Comparison of ENCODE assay signal across 19 cellular contexts in the genomic region with DNA sequence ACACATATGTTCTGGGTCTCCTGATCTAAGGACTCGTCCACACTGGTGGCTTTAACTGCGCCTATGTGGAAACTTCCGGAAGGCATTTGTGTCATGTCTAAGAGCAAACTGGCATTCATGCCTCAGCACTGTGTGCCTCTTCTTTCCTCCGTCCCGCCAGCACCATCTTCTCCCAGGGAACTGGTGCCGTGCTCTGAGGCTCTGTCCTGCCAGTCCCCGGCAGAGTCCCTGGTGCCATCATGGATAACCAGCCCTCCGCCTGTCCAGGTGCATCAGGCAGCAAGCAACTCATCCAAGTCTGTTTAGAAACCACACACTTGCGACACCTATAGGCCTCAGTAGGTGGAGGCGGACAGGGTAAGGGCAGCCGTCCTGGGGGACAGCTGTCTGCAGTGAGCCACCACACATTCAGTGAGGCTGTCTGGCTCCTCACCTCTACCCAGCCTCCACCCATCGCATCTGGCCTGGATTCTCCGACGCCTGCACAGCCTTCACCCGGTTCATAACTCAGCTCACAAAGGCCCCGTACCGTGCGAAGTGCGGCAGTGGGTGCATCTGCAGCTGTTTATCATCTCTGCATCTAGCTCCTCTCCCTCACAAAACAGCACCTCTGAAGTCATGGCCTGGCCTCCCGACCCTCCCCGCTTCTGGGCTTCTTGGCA.
DNase-seq lines count a peak whose midpoint lies in the region; ATAC-seq, FAIRE-seq and TF ChIP-seq lines count a peak whose summit lies in the region.
"Had no signal": no experiment of that assay in that cellular context is flagged by ENCODE, and none has a peak within 500 bp of the region (broad histone marks: within the 10 kb centered on the region; RNA-seq: fewer than 3 reads in every experiment).

No MANE protein-coding gene starts in this region.

- H3K36me3 Mint-ChIP-seq in Caco-2 (ENCODE audit: insufficient read depth, unreplicated experiment), result peaks cover 8% of the 10 kb centered on the region
- H3K36me3 Mint-ChIP-seq in mesothelial cell of epicardium, result no peaks in the 10 kb centered on the region
- H3K36me3 Mint-ChIP-seq: activated CD8-positive, alpha-beta memory T cell treated with anti-CD3 and anti-CD28 coated beads, Interleukin-2, amount 10 ng/mL, durations not matched to agents 7 days and 5 days; CD4-positive, CD25-positive, alpha-beta regulatory T cell had no signal

- CTCF ChIA-PET in Caco-2 (lab: Charles Lee) (interaction anchor here (1.0 kb wide), 1 partner anchor 16 kb away, joined by 6 read pairs; no protein-coding TSS in a partner anchor), HepG2 (lab: Yijun Ruan, JAX; ENCODE audit: low intra/inter-chr PET ratio, low total read pairs) (no interaction called here)

- H3K4me1 ChIP-seq in Caco-2 (0 out of 2 replicates have a peak, but pooled peaks cover 4% of the 10 kb centered on the region), HepG2 (ENCODE audit: insufficient read depth, low read length) (no peaks in the 10 kb centered on the region), left lung (no peaks in the 10 kb centered on the region)

- no peak overlapping the region for H3K4me3 ChIP-seq in Caco-2 (ENCODE audit: low read depth, low read length)
- H3K4me3 ChIP-seq in SU-DHL-6 (ENCODE audit: insufficient read depth, low read length, poor library complexity, severe bottlenecking), result no peak overlapping the region
- H3K4me3 ChIP-seq in HepG2 (replicated peaks in 1 of 3; ENCODE audit: insufficient read depth in 1 of 3, low read depth in 2 of 3, low read length in 3 of 3), result no peak overlapping the region
- no peak overlapping the region for H3K4me3 ChIP-seq in left lung

- POLR2A ChIA-PET in Caco-2 (lab: Charles Lee), result no interaction called here
- POLR2A ChIA-PET in HepG2 (lab: Yijun Ruan, JAX), result no interaction called here

- no peaks in the 10 kb centered on the region for H3K36me3 ChIP-seq in Caco-2 (ENCODE audit: control insufficient read depth, insufficient read depth, low read length)
- H3K36me3 ChIP-seq in SU-DHL-6 (ENCODE audit: low read length), result no peaks in the 10 kb centered on the region
- H3K36me3 ChIP-seq in HepG2 (replicated peaks in 1 of 2; ENCODE audit: control insufficient read depth in 1 of 2, insufficient read depth in 2 of 2, low read length in 2 of 2), result no peaks in the 10 kb centered on the region
- H3K36me3 ChIP-seq in left lung, result no peaks in the 10 kb centered on the region

- TF ChIP-seq EP300 in HepG2 (IDR thresholded peaks at IDR 0.05; ENCODE audit: low read depth in 2 of 2, low read length in 2 of 2), result no peak
- TF ChIP-seq EP300 in HepG2 (CRISPR knock-in tag; IDR thresholded peaks at IDR 0.05; ENCODE audit: borderline replicate concordance), result no peak

- TF ChIP-seq POLR2A in HepG2 (IDR thresholded peaks at IDR 0.05; ENCODE audit: insufficient read depth in 1 of 2, low read depth in 2 of 2, low read length in 2 of 2), result no peak

- no TSS peak for BruUV-seq in Caco-2 (replicated peaks; lab: Mats Ljungman, UMichigan)
- BruUV-seq in HepG2 (replicated peaks; lab: Mats Ljungman, UMichigan), result no TSS peak

- H3K9me3 Mint-ChIP-seq in Caco-2 (ENCODE audit: unreplicated experiment) (no peaks in the 10 kb centered on the region), mesothelial cell of epicardium (no peaks in the 10 kb centered on the region)
- H3K9me3 Mint-ChIP-seq: activated T-helper 2 cell treated with anti-CD3 and anti-CD28 coated beads, Interferon-gamma antibody, Interleukin-2, Interleukin-4, amounts not matched to agents 10 μg/mL and 5 μg/mL and 100 μg/mL, durations not matched to agents 14 hours and 24 hours and 36 hours; CD4-positive, CD25-positive, alpha-beta regulatory T cell had no signal

- H3F3A ChIP-seq in SU-DHL-6 (ENCODE audit: insufficient read depth), result peaks cover 41% of the 10 kb centered on the region

- H3K9me2 ChIP-seq in SU-DHL-6 (replicated peaks; ENCODE audit: insufficient read depth, low read length), result no peaks in the 10 kb centered on the region

- H3K27me3 ChIP-seq in Caco-2 (replicated peaks; ENCODE audit: control insufficient read depth, insufficient read depth, low read length), result no peaks in the 10 kb centered on the region
- no peaks in the 10 kb centered on the region for H3K27me3 ChIP-seq in SU-DHL-6 (ENCODE audit: low read length)
- H3K27me3 ChIP-seq in HepG2 (ENCODE audit: control insufficient read depth in 1 of 2, insufficient read depth in 2 of 2, low read length in 2 of 2), result no peaks in the 10 kb centered on the region
- H3K27me3 ChIP-seq in left lung, result no peaks in the 10 kb centered on the region

- intact Hi-C loops in Caco-2 (cut with micrococcal nuclease; ENCODE audit: unreplicated experiment), result no loop called here
- intact Hi-C loops in HepG2 (cut with micrococcal nuclease; ENCODE audit: unreplicated experiment), result no loop called here
- intact Hi-C loops in left lung (cut with DNase I), result no loop called here

- no peaks in the 10 kb centered on the region for H3K79me2 ChIP-seq in SU-DHL-6 (ENCODE audit: insufficient read depth, low read length)
- no peaks in the 10 kb centered on the region for H3K79me2 ChIP-seq in HepG2 (ENCODE audit: insufficient read depth, low read length)

- H3K4me1 Mint-ChIP-seq in Caco-2 (ENCODE audit: low read depth, unreplicated experiment), result peaks cover 17% of the 10 kb centered on the region
- H3K4me1 Mint-ChIP-seq in mesothelial cell of epicardium, result peaks cover 6% of the 10 kb centered on the region
- H3K4me1 Mint-ChIP-seq: activated CD8-positive, alpha-beta memory T cell treated with anti-CD3 and anti-CD28 coated beads, Interleukin-2, amount 10 ng/mL, durations not matched to agents 7 days and 5 days; CD4-positive, CD25-positive, alpha-beta regulatory T cell had no signal

- H3K9ac ChIP-seq in SU-DHL-6 (ENCODE audit: low read length) (peak overlapping the region; percentile 41), HepG2 (ENCODE audit: insufficient read depth, low read depth, low read length) (no peak overlapping the region)

- H3K9me3 ChIP-seq in Caco-2 (no peaks in the 10 kb centered on the region), SU-DHL-6 (ENCODE audit: insufficient read depth, low read length) (no peaks in the 10 kb centered on the region), HepG2 (ENCODE audit: low read length) (no peaks in the 10 kb centered on the region), left lung (no peaks in the 10 kb centered on the region)

- H4K20me1 ChIP-seq in SU-DHL-6 (ENCODE audit: low read depth, low read length) (no peaks in the 10 kb centered on the region), HepG2 (ENCODE audit: insufficient read depth, low read length) (no peaks in the 10 kb centered on the region; the same call in 1 of the 2 replicates)

- H3K27ac ChIP-seq in SU-DHL-6 (ENCODE audit: low read depth, low read length) (peak overlapping the region; percentile 87), HepG2 (ENCODE audit: extremely low read length, insufficient read depth, low read length) (no peak overlapping the region), left lung (no peak overlapping the region)

- TF ChIP-seq CTCF in Caco-2 (IDR thresholded peaks at IDR 0.05; ENCODE audit: insufficient read depth in 1 of 2, low read depth in 1 of 2, low read length in 1 of 2, severe bottlenecking in 1 of 2, unreplicated experiment in 1 of 2) (peak in 1 of 2 experiments; percentile 42), SU-DHL-6 (IDR thresholded peaks at IDR 0.05; ENCODE audit: insufficient read depth, low read length, poor library complexity, severe bottlenecking) (peak; percentile 74), HepG2 (CRISPR knock-in tag; IDR thresholded peaks at IDR 0.05) (peak; percentile 47), mesothelial cell of epicardium (IDR thresholded peaks at IDR 0.05; ENCODE audit: unreplicated experiment) (no peak), left lung (IDR thresholded peaks at IDR 0.05) (no peak)

- in situ Hi-C loops in HepG2 (cut with HindIII; ENCODE audit: extremely low pct_ligation_motif_present, low pct_unique_long_range_greater_than_20kb), result no loop called here

- no peak overlapping the region for H2AFZ ChIP-seq in SU-DHL-6 (ENCODE audit: low read depth, low read length, severe bottlenecking)
- no peak overlapping the region for H2AFZ ChIP-seq in HepG2 (ENCODE audit: low read length)

- H3K4me2 ChIP-seq in SU-DHL-6 (ENCODE audit: low read depth, low read length, poor library complexity, severe bottlenecking) (peak overlapping the region; percentile 63), HepG2 (ENCODE audit: low read depth, low read length) (no peak overlapping the region)

- TF ChIP-seq RAD21 in HepG2 (CRISPR knock-in tag; IDR thresholded peaks at IDR 0.05), result no peak

- 94% methylated on average over 18 of the region's 21 CpGs for WGBS in HepG2 (ENCODE audit: low lambda C conversion rate)

- peak; percentile 54 for ATAC-seq in GM18867 (IDR thresholded peaks at IDR 0.05; ENCODE audit: unreplicated experiment)
- ATAC-seq in HepG2, result peak; percentile 86
- ATAC-seq in GM18861 (IDR thresholded peaks at IDR 0.05; ENCODE audit: unreplicated experiment), result no peak
- ATAC-seq in left lung, result no peak
- ATAC-seq in HG03432 (IDR thresholded peaks at IDR 0.05; ENCODE audit: unreplicated experiment), result no peak
- ATAC-seq: activated CD8-positive, alpha-beta memory T cell treated with anti-CD3 and anti-CD28 coated beads, Interleukin-2, amount 10 ng/mL, durations not matched to agents 7 days and 5 days had no signal

- no peaks in the 10 kb centered on the region for H3K27me3 Mint-ChIP-seq in Caco-2 (ENCODE audit: insufficient read depth, unreplicated experiment)
- no peaks in the 10 kb centered on the region for H3K27me3 Mint-ChIP-seq in mesothelial cell of epicardium (ENCODE audit: low read depth)

- H3K27ac Mint-ChIP-seq in Caco-2 (ENCODE audit: unreplicated experiment) (no peak overlapping the region), mesothelial cell of epicardium (no peak overlapping the region)
- H3K27ac Mint-ChIP-seq: activated CD8-positive, alpha-beta memory T cell treated with anti-CD3 and anti-CD28 coated beads, Interleukin-2, amount 10 ng/mL, durations not matched to agents 7 days and 5 days; activated T-helper 2 cell treated with anti-CD3 and anti-CD28 coated beads, Interferon-gamma antibody, Interleukin-2, Interleukin-4, amounts not matched to agents 10 μg/mL and 5 μg/mL and 100 μg/mL, durations not matched to agents 14 hours and 24 hours and 36 hours; CD4-positive, CD25-positive, alpha-beta regulatory T cell had no signal

- H3K4me3 Mint-ChIP-seq in Caco-2 (ENCODE audit: unreplicated experiment) (no peak overlapping the region), mesothelial cell of epicardium (no peak overlapping the region)
- H3K4me3 Mint-ChIP-seq: activated CD8-positive, alpha-beta memory T cell treated with anti-CD3 and anti-CD28 coated beads, Interleukin-2, amount 10 ng/mL, durations not matched to agents 7 days and 5 days; CD4-positive, CD25-positive, alpha-beta regulatory T cell had no signal

- peak; percentile 29 to 45 for DNase-seq in Caco-2
- no peak for DNase-seq in HepG2 (ENCODE audit: low spot score)
- DNase-seq in mesothelial cell of epicardium (ENCODE audit: low spot score in 2 of 2, unreplicated experiment in 2 of 2), result no peak
- DNase-seq in left lung, result no peak
- DNase-seq: activated CD4-positive, alpha-beta T cell treated with anti-CD3 and anti-CD28 coated beads for 1 hour; activated CD8-positive, alpha-beta memory T cell treated with anti-CD3 and anti-CD28 coated beads, Interleukin-2, amount 10 ng/mL, durations not matched to agents 7 days and 5 days; amniotic stem cell; CD4-positive, CD25-positive, alpha-beta regulatory T cell; cerebellar nuclear complex; DMS79 treated with DMSO at 0.1 percent for 48 hours; hippocampal formation; NCI-H1105; Right ventricle myocardium superior; stimulated activated CD4-positive, alpha-beta T cell treated with anti-CD3 and anti-CD28 coated beads, Interleukin-4, amount 100 ng/mL, for 1 hour had no signal

- no peak for FAIRE-seq in HepG2 (lab: Jason Lieb, UNC)

Comparison
In these comparisons a context has a peak if more than half of its experiments do, and no peak if none do; other contexts are left out.
1. DNase-seq: peak in Caco-2 (2 of 2); none in HepG2 (single experiment), mesothelial cell of epicardium (0 of 2) and left lung (0 of 2).
2. CTCF ChIP-seq: peak in SU-DHL-6 (single experiment) and HepG2 (single experiment); none in mesothelial cell of epicardium (single experiment) and left lung (0 of 2).
3. ATAC-seq: peak in GM18867 (single experiment) and HepG2 (single experiment); none in GM18861 (single experiment), left lung (single experiment) and HG03432 (single experiment).